Comparison of ENCODE assay signal across 1 cellular context in the genomic region with DNA sequence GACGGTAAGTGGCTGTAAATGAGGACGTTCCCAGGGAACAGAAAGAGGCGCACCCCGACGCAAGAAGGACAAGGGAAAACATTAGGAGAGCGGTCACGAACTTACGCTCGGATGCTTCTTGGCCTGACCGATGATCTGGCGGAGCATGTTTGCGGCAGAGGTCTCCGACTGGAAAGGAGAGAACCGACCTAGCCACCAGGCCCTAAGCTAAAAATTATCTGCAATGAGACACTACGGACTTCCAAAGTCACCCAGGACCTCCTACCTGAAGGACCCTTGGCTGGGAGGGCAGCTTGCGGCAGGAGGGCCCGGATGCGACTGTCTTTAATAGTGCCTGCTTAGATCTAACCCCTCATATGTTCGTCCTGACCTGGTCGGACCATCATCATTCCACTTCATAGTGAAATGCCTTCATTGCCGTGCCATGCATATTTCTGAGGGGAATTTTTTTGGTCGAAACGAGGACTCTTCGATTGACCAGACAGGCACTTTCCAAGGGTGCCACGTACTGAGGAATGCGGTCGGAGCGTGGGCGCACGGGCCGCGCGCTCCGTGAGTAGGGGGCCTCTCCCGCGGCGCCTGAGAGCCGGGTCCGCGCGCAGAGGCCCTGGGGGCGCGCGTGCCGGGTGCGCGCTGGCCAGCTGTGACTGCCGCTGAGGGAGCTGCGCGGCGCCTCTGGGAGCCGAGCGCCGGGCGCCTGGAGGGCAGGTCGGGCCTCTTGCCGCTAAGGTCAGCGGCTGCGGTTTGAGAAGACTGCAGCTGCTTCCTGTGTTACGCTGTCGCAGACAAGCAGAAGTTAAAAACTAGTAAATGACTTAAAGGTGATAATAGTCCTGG.
A peak's percentile ranks its signal among the peaks of the same experiment; 100 is the strongest.
TF ChIP-seq lines count a peak whose summit lies in the region.

No MANE protein-coding gene starts in this region.

TF ChIP-seq in HEK293, 187 proteins besides CTCF, POLR2A, EP300 and RAD21 (continued from another document):
- TF ChIP-seq, protein P1, sequence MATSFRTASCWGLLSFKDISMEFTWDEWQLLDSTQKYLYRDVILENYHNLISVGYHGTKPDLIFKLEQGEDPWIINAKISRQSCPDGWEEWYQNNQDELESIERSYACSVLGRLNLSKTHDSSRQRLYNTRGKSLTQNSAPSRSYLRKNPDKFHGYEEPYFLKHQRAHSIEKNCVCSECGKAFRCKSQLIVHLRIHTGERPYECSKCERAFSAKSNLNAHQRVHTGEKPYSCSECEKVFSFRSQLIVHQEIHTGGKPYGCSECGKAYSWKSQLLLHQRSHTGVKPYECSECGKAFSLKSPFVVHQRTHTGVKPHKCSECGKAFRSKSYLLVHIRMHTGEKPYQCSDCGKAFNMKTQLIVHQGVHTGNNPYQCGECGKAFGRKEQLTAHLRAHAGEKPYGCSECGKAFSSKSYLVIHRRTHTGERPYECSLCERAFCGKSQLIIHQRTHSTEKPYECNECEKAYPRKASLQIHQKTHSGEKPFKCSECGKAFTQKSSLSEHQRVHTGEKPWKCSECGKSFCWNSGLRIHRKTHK (tag by site-specific recombination; IDR thresholded peaks at IDR 0.05), result no peak
- TF ChIP-seq ZNF146 (tag by site-specific recombination; IDR thresholded peaks at IDR 0.05) (no peak), ZXDB (tag by site-specific recombination; IDR thresholded peaks at IDR 0.05) (peak; percentile 64; the same call in 1 of the 2 replicates), GLI2 (tag by site-specific recombination; IDR thresholded peaks at IDR 0.05; ENCODE audit: borderline replicate concordance, low read depth) (no peak), ZNF157 (tag by site-specific recombination; IDR thresholded peaks at IDR 0.05) (no peak), SP3 (tag by site-specific recombination; IDR thresholded peaks at IDR 0.05) (peak; percentile 84), YY1 (tag by site-specific recombination; IDR thresholded peaks at IDR 0.05) (no peak), ZNF394 (tag by site-specific recombination; IDR thresholded peaks at IDR 0.05; ENCODE audit: borderline replicate concordance) (peak; percentile 23; the same call in 1 of the 2 replicates)
TF ChIP-seq in HEK293: peak in this region for 43.
